ENCODE assay signal across 19 cellular contexts in the genomic region with DNA sequence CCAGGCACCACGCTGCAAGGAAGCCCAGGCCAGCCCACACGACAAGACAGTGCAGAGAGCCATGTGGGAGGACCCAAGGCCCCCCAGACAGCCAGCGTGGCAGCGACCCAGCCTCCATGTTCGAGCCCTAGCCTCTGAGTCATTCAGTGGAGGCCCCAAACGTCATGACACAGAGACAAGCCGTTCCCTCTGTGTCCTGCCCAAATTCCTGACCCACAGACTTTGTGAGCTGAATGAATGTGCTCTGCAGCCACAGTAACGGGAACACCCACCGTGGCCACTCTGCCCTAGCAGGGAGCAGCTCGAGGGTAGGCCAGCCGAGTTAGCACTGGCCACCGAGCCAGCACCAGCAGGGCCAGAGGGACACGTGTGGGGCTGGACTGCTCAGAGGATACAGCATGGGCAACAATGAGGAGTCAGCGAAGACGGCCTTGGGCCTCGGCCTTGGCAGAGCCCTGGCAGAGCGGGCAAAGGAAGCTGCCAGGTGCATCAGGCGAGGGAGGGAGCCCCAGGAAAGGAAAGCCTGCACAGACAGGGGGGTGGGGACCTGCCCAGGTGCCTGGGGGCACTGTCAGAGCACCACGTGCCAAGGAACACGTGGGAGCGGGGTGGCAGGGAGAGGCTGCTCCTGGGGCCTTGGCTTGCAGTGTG. TPM values are rescaled to one million over a fixed set of nuclear protein-coding genes. Genes with fewer than 3 reads are reported as not detected.
DNase-seq lines count a peak whose midpoint lies in the region; ATAC-seq and TF ChIP-seq lines count a peak whose summit lies in the region.
"Had no signal": no experiment of that assay in that cellular context is flagged by ENCODE, and none has a peak within 500 bp of the region (broad histone marks: within the 10 kb centered on the region; RNA-seq: fewer than 3 reads in every experiment).

No MANE protein-coding gene starts in this region.

- no peak overlapping the region for H3K4me3 Mint-ChIP-seq in activated CD4-positive, alpha-beta T cell treated with anti-CD3 and anti-CD28 coated beads, Interleukin-2, amount 10 ng/mL, durations not matched to agents 24 days and 14 days
- H3K4me3 Mint-ChIP-seq: activated CD8-positive, alpha-beta T cell treated with anti-CD3 and anti-CD28 coated beads for 36 hours; activated T-helper 17 cell treated with anti-CD3 and anti-CD28 coated beads, Interleukin-2, amount 50 U/mL, for 72 hours; CD4-positive, CD25-positive, alpha-beta regulatory T cell had no signal

- no peak for DNase-seq in activated CD4-positive, alpha-beta T cell treated with anti-CD3 and anti-CD28 coated beads, Interleukin-2, amount 10 ng/mL, durations not matched to agents 24 days and 14 days
- DNase-seq in activated CD4-positive, alpha-beta T cell treated with anti-CD3 and anti-CD28 coated beads, Interleukin-2, amount 50 U/mL, for 48 hours: no peak
- DNase-seq in caudate nucleus (lab: John Stamatoyannopoulos, UW) (peak in 2 of 61 donors; percentile 19 to 53), midbrain (lab: John Stamatoyannopoulos, UW) (peak; percentile 45), tibial nerve (ENCODE audit: low spot score in 2 of 2) (no peak), mucosa of gallbladder (ENCODE audit: low spot score) (no peak), ecto neural progenitor cell (ENCODE audit: low spot score) (no peak)
- DNase-seq: activated CD8-positive, alpha-beta T cell treated with anti-CD3 and anti-CD28 coated beads for 36 hours; CD4-positive, CD25-positive, alpha-beta regulatory T cell; DMS79 treated with DMSO at 0.1 percent for 48 hours; KG1; left cardiac atrium; mucosa of descending colon; NCI-H1092 had no signal

- no peaks in the 10 kb centered on the region for H3K27me3 ChIP-seq in tibial nerve
- H3K27me3 ChIP-seq: upper lobe of left lung had no signal

- TF ChIP-seq POLR2A in tibial nerve (IDR thresholded peaks at IDR 0.05): no peak

- no peaks in the 10 kb centered on the region for H3K9me3 Mint-ChIP-seq in activated CD4-positive, alpha-beta T cell treated with anti-CD3 and anti-CD28 coated beads, Interleukin-2, amount 10 ng/mL, durations not matched to agents 24 days and 14 days
- H3K9me3 Mint-ChIP-seq: activated CD8-positive, alpha-beta T cell treated with anti-CD3 and anti-CD28 coated beads for 36 hours; activated T-helper 17 cell treated with anti-CD3 and anti-CD28 coated beads, Interleukin-2, amount 50 U/mL, for 72 hours; CD4-positive, CD25-positive, alpha-beta regulatory T cell had no signal

- H3K4me1 Mint-ChIP-seq in activated CD4-positive, alpha-beta T cell treated with anti-CD3 and anti-CD28 coated beads, Interleukin-2, amount 10 ng/mL, durations not matched to agents 24 days and 14 days: peaks cover 11% of the 10 kb centered on the region

- H3K27ac Mint-ChIP-seq in activated CD4-positive, alpha-beta T cell treated with anti-CD3 and anti-CD28 coated beads, Interleukin-2, amount 10 ng/mL, durations not matched to agents 24 days and 14 days: peak overlapping the region; percentile 48
- H3K27ac Mint-ChIP-seq: activated CD8-positive, alpha-beta T cell treated with anti-CD3 and anti-CD28 coated beads for 36 hours; activated T-helper 17 cell treated with anti-CD3 and anti-CD28 coated beads, Interleukin-2, amount 50 U/mL, for 72 hours; CD4-positive, CD25-positive, alpha-beta regulatory T cell had no signal

- no peaks in the 10 kb centered on the region for H3K27me3 Mint-ChIP-seq in activated CD4-positive, alpha-beta T cell treated with anti-CD3 and anti-CD28 coated beads, Interleukin-2, amount 10 ng/mL, durations not matched to agents 24 days and 14 days
- H3K27me3 Mint-ChIP-seq: activated CD8-positive, alpha-beta T cell treated with anti-CD3 and anti-CD28 coated beads for 36 hours; activated T-helper 17 cell treated with anti-CD3 and anti-CD28 coated beads, Interleukin-2, amount 50 U/mL, for 72 hours; CD4-positive, CD25-positive, alpha-beta regulatory T cell had no signal

- no peak overlapping the region for H3K4me3 ChIP-seq in tibial nerve
- H3K4me3 ChIP-seq: mucosa of descending colon, upper lobe of left lung had no signal

- TF ChIP-seq CTCF in tibial nerve (IDR thresholded peaks at IDR 0.05): no peak

- ATAC-seq in HG02970 (IDR thresholded peaks at IDR 0.05; ENCODE audit: low FRiP score, unreplicated experiment): no peak
- ATAC-seq: activated CD8-positive, alpha-beta T cell treated with anti-CD3 and anti-CD28 coated beads for 36 hours; activated T-helper 17 cell treated with anti-CD3 and anti-CD28 coated beads, Interleukin-2, amount 50 U/mL, for 72 hours; left cardiac atrium; mucosa of descending colon had no signal

- peaks cover 0 to 60% (median 24%) of the 10 kb centered on the region in 4 donors for H3K4me1 ChIP-seq in tibial nerve

- 60 to 75% methylated on average over 15 to 21 of the region's 21 CpGs for WGBS in tibial nerve, 2 donors

- intact Hi-C loops in activated CD4-positive, alpha-beta T cell treated with anti-CD3 and anti-CD28 coated beads, Interleukin-2, amount 10 ng/mL, durations not matched to agents 24 days and 14 days (cut with micrococcal nuclease): loop anchor here (5.0 kb wide), 1 partner anchor 608 kb away; no protein-coding TSS in a partner anchor

- H3K27ac ChIP-seq in caudate nucleus (ENCODE audit: low read depth, low read length) (peak overlapping the region; percentile 48), tibial nerve (peak overlapping the region; percentile 34 to 82 (median 68))
- H3K27ac ChIP-seq: 22Rv1, upper lobe of left lung had no signal

- no peaks in the 10 kb centered on the region for H3K36me3 Mint-ChIP-seq in activated CD4-positive, alpha-beta T cell treated with anti-CD3 and anti-CD28 coated beads, Interleukin-2, amount 10 ng/mL, durations not matched to agents 24 days and 14 days (ENCODE audit: low read depth)
- H3K36me3 Mint-ChIP-seq: CD4-positive, CD25-positive, alpha-beta regulatory T cell had no signal

- H3K36me3 ChIP-seq in tibial nerve: no peaks in the 10 kb centered on the region
- H3K36me3 ChIP-seq: upper lobe of left lung had no signal

- no peaks in the 10 kb centered on the region for H3K9me3 ChIP-seq in tibial nerve
- H3K9me3 ChIP-seq: mucosa of descending colon, upper lobe of left lung had no signal

- peak in 1 of 2 donors; percentile 76 for TF ChIP-seq EP300 in tibial nerve (IDR thresholded peaks at IDR 0.05)

RNA-seq across cellular contexts. Expression of gene BLOC1S4, which starts 8.6 kb away (rescaled TPM):
- total RNA-seq in activated CD4-positive, alpha-beta T cell treated with anti-CD3 and anti-CD28 coated beads, Interleukin-2, amount 10 ng/mL, durations not matched to agents 24 days and 14 days: 20.1 and 21.4 TPM in 2 replicates
- 10 to 100 TPM; 18.0 to 32.8 (median 28.3) TPM for total RNA-seq in tibial nerve
- 18.1 TPM for total RNA-seq in mucosa of gallbladder

RNA-seq across cellular contexts. Expression of gene MRFAP1L1, which starts 14.9 kb away (rescaled TPM):
- 51.4 TPM in 2 replicates for total RNA-seq in activated CD4-positive, alpha-beta T cell treated with anti-CD3 and anti-CD28 coated beads, Interleukin-2, amount 10 ng/mL, durations not matched to agents 24 days and 14 days
- total RNA-seq in tibial nerve (10 to 100 TPM; 51.6 to 76.6 (median 59.6) TPM), mucosa of gallbladder (51.2 TPM)

RNA-seq across cellular contexts. Expression of gene S100P, which starts 30.9 kb away (rescaled TPM):
- 2.1 and 2.8 TPM in 2 replicates for total RNA-seq in activated CD4-positive, alpha-beta T cell treated with anti-CD3 and anti-CD28 coated beads, Interleukin-2, amount 10 ng/mL, durations not matched to agents 24 days and 14 days
- total RNA-seq in tibial nerve: not detected
- total RNA-seq in mucosa of gallbladder: 33.4 TPM
- total RNA-seq: CD4-positive, CD25-positive, alpha-beta regulatory T cell; fibroblast of lung had no signal

RNA-seq across cellular contexts. Expression of gene KIAA0232, which starts 57.9 kb away (rescaled TPM):
- total RNA-seq in activated CD4-positive, alpha-beta T cell treated with anti-CD3 and anti-CD28 coated beads, Interleukin-2, amount 10 ng/mL, durations not matched to agents 24 days and 14 days: 13.6 and 16.7 TPM in 2 replicates
- 10 to 100 TPM; 36.7 to 57.7 (median 47.0) TPM for total RNA-seq in tibial nerve
- 35.0 TPM for total RNA-seq in mucosa of gallbladder
